Comparison of ENCODE assay signal across 8 cellular contexts in the genomic region with DNA sequence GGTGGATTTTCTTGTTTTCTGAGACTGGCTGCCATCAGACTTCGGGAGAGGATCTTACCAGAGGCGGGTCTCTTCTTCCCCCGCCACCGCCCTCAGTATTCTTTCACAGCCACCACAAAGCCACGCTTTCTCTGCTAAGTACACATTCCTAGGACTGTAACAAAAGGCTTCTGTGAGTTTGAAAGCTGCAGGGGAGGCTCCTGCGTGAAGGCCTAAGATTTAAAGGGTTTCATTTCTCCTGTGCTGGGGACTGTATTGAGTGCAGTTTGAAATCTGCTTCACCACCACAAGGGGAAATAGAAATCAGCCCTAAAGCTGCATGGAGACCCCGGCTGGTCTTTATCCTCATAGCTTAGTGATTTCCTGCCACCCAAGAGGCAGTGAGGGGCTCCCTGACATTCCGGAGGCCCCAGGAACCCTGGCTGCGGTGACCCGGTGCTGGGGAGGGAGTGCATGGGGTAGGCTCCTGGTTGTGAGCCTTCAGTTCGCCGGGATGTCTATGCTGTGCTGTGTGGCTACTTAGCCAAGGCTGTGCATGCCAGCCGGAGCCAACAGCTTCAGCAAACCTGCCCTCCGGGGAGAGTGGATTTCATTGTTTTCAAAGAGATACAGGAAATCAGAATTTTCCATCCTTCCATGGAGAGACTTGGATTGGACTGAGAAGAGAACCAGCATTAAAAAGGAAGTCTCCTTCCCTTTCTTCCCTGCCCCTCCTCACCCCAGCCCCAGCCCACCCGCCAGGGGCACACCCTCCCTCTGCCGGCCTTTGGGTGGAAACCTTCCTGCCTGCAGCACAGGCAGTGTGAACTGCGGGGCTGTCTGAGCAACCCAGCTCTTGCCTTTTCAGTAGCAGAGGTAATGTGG.
DNase-seq lines count a peak whose midpoint lies in the region; ATAC-seq, FAIRE-seq and TF ChIP-seq lines count a peak whose summit lies in the region.

No MANE protein-coding gene starts in this region.

- peak; percentile 46 for TF ChIP-seq POLR2A in endothelial cell of umbilical vein (IDR thresholded peaks at IDR 0.05; ENCODE audit: low read depth, low read length)

- H3K27ac ChIP-seq in RWPE2 (ENCODE audit: poor library complexity, severe bottlenecking) (no peak overlapping the region), endothelial cell of umbilical vein (ENCODE audit: insufficient read depth, low read depth, low read length) (peak overlapping the region; percentile 77)
- peak overlapping the region; percentile 50 for H3K27ac ChIP-seq in naive thymus-derived CD4-positive, alpha-beta T cell (ENCODE audit: low read depth, low read length)

- H2AFZ ChIP-seq in endothelial cell of umbilical vein (ENCODE audit: low read depth, low read length), result peak overlapping the region; percentile 20

- dilution Hi-C loops in endothelial cell of umbilical vein (cut with MboI; ENCODE audit: extremely low pct_ligation_motif_present, low sequenced_read_pairs), result no loop called here

- no peaks in the 10 kb centered on the region for H3K27me3 ChIP-seq in RWPE2 (ENCODE audit: insufficient read depth, poor library complexity, severe bottlenecking)
- no peaks in the 10 kb centered on the region for H3K27me3 ChIP-seq in endothelial cell of umbilical vein (ENCODE audit: control insufficient read depth in 2 of 2, insufficient read depth in 2 of 2, low read length in 2 of 2)
- no peaks in the 10 kb centered on the region for H3K27me3 ChIP-seq in naive thymus-derived CD4-positive, alpha-beta T cell (ENCODE audit: control insufficient read depth in 2 of 2, insufficient read depth in 2 of 2, low read length in 2 of 2)

- H3K36me3 Mint-ChIP-seq in naive thymus-derived CD4-positive, alpha-beta T cell, result peaks cover 0 to 19% (median 10%) of the 10 kb centered on the region in 5 donors

- TF ChIP-seq CTCF in RWPE2 (IDR thresholded peaks at IDR 0.05; ENCODE audit: poor library complexity, severe bottlenecking) (no peak), endothelial cell of umbilical vein (IDR thresholded peaks at IDR 0.05; ENCODE audit: extremely low read depth in 1 of 2, insufficient read depth in 1 of 2, low read depth in 1 of 2, low read length in 2 of 2) (peak in 1 of 2 donors; percentile 40)

- H3K4me1 Mint-ChIP-seq in naive thymus-derived CD4-positive, alpha-beta T cell, result peaks cover 35 to 66% (median 51%) of the 10 kb centered on the region in 7 donors

- H3K9me3 ChIP-seq in RWPE2 (ENCODE audit: severe bottlenecking) (no peaks in the 10 kb centered on the region), endothelial cell of umbilical vein (replicated peaks; ENCODE audit: control insufficient read depth, insufficient read depth, low read length) (no peaks in the 10 kb centered on the region)
- no peaks in the 10 kb centered on the region for H3K9me3 ChIP-seq in naive thymus-derived CD4-positive, alpha-beta T cell (ENCODE audit: control insufficient read depth in 2 of 3, low read length in 3 of 3)

- ATAC-seq in GM18909 (IDR thresholded peaks at IDR 0.05; ENCODE audit: poor library complexity, unreplicated experiment), result peak; percentile 76
- peak; percentile 77 for ATAC-seq in HG03354 (IDR thresholded peaks at IDR 0.05; ENCODE audit: poor library complexity, severe bottlenecking, unreplicated experiment)
- peak; percentile 50; the same call in 1 of the 3 replicates for ATAC-seq in RWPE2 (ENCODE audit: low read depth)
- ATAC-seq in naive thymus-derived CD4-positive, alpha-beta T cell, result peak; percentile 79

- H3K9me1 ChIP-seq in endothelial cell of umbilical vein (replicated peaks; ENCODE audit: control insufficient read depth, extremely low read depth, insufficient read depth, low read length), result no peaks in the 10 kb centered on the region

- H3K36me3 ChIP-seq in RWPE2 (ENCODE audit: low read depth) (no peaks in the 10 kb centered on the region), endothelial cell of umbilical vein (ENCODE audit: control insufficient read depth in 2 of 2, extremely low read depth in 1 of 2, insufficient read depth in 2 of 2, low read length in 2 of 2) (no peaks in the 10 kb centered on the region)
- no peaks in the 10 kb centered on the region for H3K36me3 ChIP-seq in naive thymus-derived CD4-positive, alpha-beta T cell (ENCODE audit: control insufficient read depth in 2 of 3, insufficient read depth in 3 of 3, low read length in 3 of 3)

- H3K4me2 ChIP-seq in endothelial cell of umbilical vein (ENCODE audit: insufficient read depth, low read length), result peak overlapping the region; percentile 60

- FAIRE-seq in endothelial cell of umbilical vein (lab: Jason Lieb, UNC), result peak; percentile 61

- H3K9me3 Mint-ChIP-seq in naive thymus-derived CD4-positive, alpha-beta T cell, result no peaks in the 10 kb centered on the region

- CTCF ChIA-PET in endothelial cell of umbilical vein (lab: Charles Lee), result interaction anchor here (0.7 to 5.1 kb wide), 14 partner anchors 12 to 233 kb away, joined by 3 to 46 read pairs (median 3); a partner anchor contains a TSS
- CTCF ChIA-PET in naive thymus-derived CD4-positive, alpha-beta T cell (lab: Charles Lee), result interaction anchor here (0.6 to 1.0 kb wide), 3 partner anchors 42 to 220 kb away, joined by 3 to 4 read pairs (median 3); a partner anchor contains a TSS

- peaks cover 7% of the 10 kb centered on the region for H3K79me2 ChIP-seq in endothelial cell of umbilical vein (ENCODE audit: control insufficient read depth, insufficient read depth, low read length)

- BruUV-seq in endothelial cell of umbilical vein (replicated peaks; lab: Mats Ljungman, UMichigan), result no TSS peak

- DNase-seq in C1 segment of cervical spinal cord (lab: John Stamatoyannopoulos, UW) (peak in 9 of 14 donors; percentile 47 to 80 (median 68)), RWPE2 (ENCODE audit: low spot score) (no peak), endothelial cell of umbilical vein (ENCODE audit: low read depth, low spot score) (peak; percentile 59), cerebellar cortex (ENCODE audit: low spot score) (no peak)
- DNase-seq in naive thymus-derived CD4-positive, alpha-beta T cell, result peak in 7 of 9 donors; percentile 5 to 42 (median 27)
- DNase-seq in effector CD8-positive, alpha-beta T cell (lab: John Stamatoyannopoulos, UW), result no peak

- no peaks in the 10 kb centered on the region for H3K27me3 Mint-ChIP-seq in naive thymus-derived CD4-positive, alpha-beta T cell

- H4K20me1 ChIP-seq in endothelial cell of umbilical vein (replicated peaks; ENCODE audit: control insufficient read depth, extremely low read depth, insufficient read depth, low read length), result no peaks in the 10 kb centered on the region

- peak overlapping the region; percentile 76 to 93 (median 88) for H3K27ac Mint-ChIP-seq in naive thymus-derived CD4-positive, alpha-beta T cell

- peaks cover 7% of the 10 kb centered on the region for H3K4me1 ChIP-seq in RWPE2 (ENCODE audit: insufficient read depth, poor library complexity, severe bottlenecking)
- H3K4me1 ChIP-seq in endothelial cell of umbilical vein (ENCODE audit: control insufficient read depth, extremely low read depth, insufficient read depth, low read length), result peaks cover 35% of the 10 kb centered on the region
- peaks cover 0 to 10% of the 10 kb centered on the region in 2 donors for H3K4me1 ChIP-seq in naive thymus-derived CD4-positive, alpha-beta T cell (ENCODE audit: control insufficient read depth in 2 of 2, insufficient read depth in 2 of 2, low read length in 2 of 2)

- peak overlapping the region; percentile 48 for H3K9ac ChIP-seq in endothelial cell of umbilical vein (replicated peaks; ENCODE audit: extremely low read depth, insufficient read depth, low read length)

- intact Hi-C loops in endothelial cell of umbilical vein (cut with micrococcal nuclease), result loop anchor here (1.0 to 5.0 kb wide), 7 partner anchors 10 to 230 kb away; a partner anchor contains a TSS
- intact Hi-C loops in naive thymus-derived CD4-positive, alpha-beta T cell (cut with micrococcal nuclease), result loop anchor here (1.0 to 10.0 kb wide), 9 partner anchors 40 to 231 kb away; a partner anchor contains a TSS

- H3K4me3 Mint-ChIP-seq in naive thymus-derived CD4-positive, alpha-beta T cell, result peak overlapping the region; percentile 61 to 81 (median 74)

- POLR2A ChIA-PET in endothelial cell of umbilical vein (lab: Charles Lee), result interaction anchor here (0.6 to 1.1 kb wide), 2 partner anchors 79 to 88 kb away, joined by 3 read pairs; no protein-coding TSS in a partner anchor
- POLR2A ChIA-PET in naive thymus-derived CD4-positive, alpha-beta T cell (lab: Charles Lee), result interaction anchor here (0.7 to 1.0 kb wide), 2 partner anchors 71 to 169 kb away, joined by 3 read pairs; no protein-coding TSS in a partner anchor

- no peak overlapping the region for H3K4me3 ChIP-seq in RWPE2 (ENCODE audit: severe bottlenecking)
- H3K4me3 ChIP-seq in endothelial cell of umbilical vein (replicated peaks in 1 of 3; ENCODE audit: insufficient read depth in 1 of 3, low read depth in 1 of 3, low read length in 3 of 3), result peak overlapping the region in 1 of 3 experiments; percentile 29
- H3K4me3 ChIP-seq in naive thymus-derived CD4-positive, alpha-beta T cell (ENCODE audit: low read length), result no peak overlapping the region

TF ChIP-seq in endothelial cell of umbilical vein, 7 proteins besides CTCF, POLR2A, EP300 and RAD21:
- TF ChIP-seq, protein P1, sequence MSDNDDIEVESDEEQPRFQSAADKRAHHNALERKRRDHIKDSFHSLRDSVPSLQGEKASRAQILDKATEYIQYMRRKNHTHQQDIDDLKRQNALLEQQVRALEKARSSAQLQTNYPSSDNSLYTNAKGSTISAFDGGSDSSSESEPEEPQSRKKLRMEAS (IDR thresholded peaks at IDR 0.05; ENCODE audit: insufficient read depth, insufficient read length), result no peak
- TF ChIP-seq POLR2AphosphoS5 (IDR thresholded peaks at IDR 0.05; ENCODE audit: insufficient read depth, low read depth, low read length) (no peak), MYC (IDR thresholded peaks at IDR 0.05; ENCODE audit: low read depth, low read length) (no peak), JUN (IDR thresholded peaks at IDR 0.05; ENCODE audit: borderline replicate concordance, insufficient read depth, insufficient read length, low read depth) (no peak)

Comparison
In these comparisons a context has a peak if more than half of its experiments do, and no peak if none do; other contexts are left out.
1. DNase-seq: peak in C1 segment of cervical spinal cord (9 of 14), endothelial cell of umbilical vein (single experiment) and naive thymus-derived CD4-positive, alpha-beta T cell (7 of 9); none in RWPE2 (single experiment), cerebellar cortex (single experiment) and effector CD8-positive, alpha-beta T cell (single experiment).
2. Peak in every context shown above with its lines, with median percentiles within 50 percentile points of each other: ATAC-seq.